Comparison of ENCODE assay signal across 13 cellular contexts in genomic region chr13:95153647-95154405, GRCh38.
DNase-seq lines count a peak whose midpoint lies in the region; ATAC-seq and TF ChIP-seq lines count a peak whose summit lies in the region.
"Had no signal": no experiment of that assay in that cellular context is flagged by ENCODE, and none has a peak within 500 bp of the region (broad histone marks: within the 10 kb centered on the region; RNA-seq: fewer than 3 reads in every experiment).

No MANE protein-coding gene starts in this region.

- H3K27me3 ChIP-seq in right lobe of liver = no peaks in the 10 kb centered on the region
- H3K27me3 ChIP-seq: cardiac muscle cell, gastrocnemius medialis had no signal

- DNase-seq in CD1c-positive myeloid dendritic cell (ENCODE audit: extremely low spot score) (peak; percentile 67), NCI-H1436 (lab: John Stamatoyannopoulos, UW) (peak; percentile 79), astrocyte of the cerebellum (ENCODE audit: low read depth) (peak; percentile 6), glomerular endothelial cell (ENCODE audit: extremely low read depth, low read depth, low spot score) (peak; percentile 68), hepatic stellate cell (ENCODE audit: low spot score) (no peak), right lobe of liver (no peak), NCI-H1694 treated with DMSO at 0.1 percent for 48 hours (lab: John Stamatoyannopoulos, UW) (no peak), hypothalamus (lab: John Stamatoyannopoulos, UW) (no peak)
- DNase-seq: activated CD8-positive, alpha-beta memory T cell treated with anti-CD3 and anti-CD28 coated beads, Interleukin-2, amount 50 U/mL, for 4 hours; CD4-positive, alpha-beta memory T cell; gastrocnemius medialis; posterior cingulate gyrus had no signal

- no peak overlapping the region for H3K27ac ChIP-seq in right lobe of liver
- H3K27ac ChIP-seq: cardiac muscle cell, gastrocnemius medialis had no signal

- in situ Hi-C loops in astrocyte of the cerebellum (cut with HindIII; ENCODE audit: low sequenced_read_pairs) = no loop called here

- peaks cover 0 to 6% (median 0%) of the 10 kb centered on the region in 4 donors for H3K4me1 ChIP-seq in right lobe of liver
- H3K4me1 ChIP-seq: gastrocnemius medialis had no signal

- TF ChIP-seq CTCF in astrocyte of the cerebellum (IDR thresholded peaks at IDR 0.05; ENCODE audit: low read depth, low read length, missing control alignments) = no peak
- no peak for TF ChIP-seq CTCF in right lobe of liver (IDR thresholded peaks at IDR 0.05)

- ATAC-seq in right lobe of liver = no peak
- ATAC-seq: gastrocnemius medialis had no signal

- no peaks in the 10 kb centered on the region for H3K9me3 ChIP-seq in right lobe of liver
- H3K9me3 ChIP-seq: gastrocnemius medialis had no signal

- WGBS in right lobe of liver (ENCODE audit: insufficient coverage, low coverage, low lambda C conversion rate, missing lambda C conversion rate) = 77% methylated on average over 7 of the region's 7 CpGs

- intact Hi-C loops in right lobe of liver (cut with DNase I) = no loop called here

- no peak overlapping the region for H3K4me3 ChIP-seq in astrocyte of the cerebellum (ENCODE audit: low read depth, low read length)
- H3K4me3 ChIP-seq in right lobe of liver = no peak overlapping the region
- H3K4me3 ChIP-seq: cardiac muscle cell, gastrocnemius medialis had no signal

- no peaks in the 10 kb centered on the region for H3K36me3 ChIP-seq in right lobe of liver
- H3K36me3 ChIP-seq: cardiac muscle cell, gastrocnemius medialis had no signal

- no peak for TF ChIP-seq POLR2A in right lobe of liver (IDR thresholded peaks at IDR 0.05)

Comparison
In these comparisons a context has a peak if more than half of its experiments do, and no peak if none do; other contexts are left out.
1. DNase-seq: peak in CD1c-positive myeloid dendritic cell (single experiment), NCI-H1436 (single experiment), astrocyte of the cerebellum (single experiment) and glomerular endothelial cell (single experiment); none in hepatic stellate cell (single experiment), right lobe of liver (0 of 3), NCI-H1694 treated with DMSO at 0.1 percent for 48 hours (single experiment) and hypothalamus (0 of 51).